In the genomic region with DNA sequence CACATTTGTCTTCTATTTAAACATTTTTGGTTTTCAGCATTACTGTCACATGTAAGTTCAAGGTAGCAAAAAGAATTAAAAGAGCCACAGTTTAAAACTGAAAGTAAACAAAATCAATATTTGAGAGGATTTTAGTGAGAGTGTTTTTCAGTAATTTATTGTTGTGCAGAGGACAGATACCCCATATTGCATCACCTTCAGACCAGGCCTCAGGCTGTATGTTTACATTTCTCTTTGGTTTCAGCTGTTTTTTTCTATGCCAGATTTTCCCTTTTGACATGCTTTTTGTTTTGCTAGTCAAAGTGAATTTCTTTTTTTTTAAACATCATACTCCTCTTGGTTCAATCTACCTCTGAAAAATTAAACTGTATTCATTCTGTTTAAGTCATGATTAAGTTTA, we compare ENCODE assay signal across 1 cellular context.
TF ChIP-seq lines count a peak whose summit lies in the region.

No MANE protein-coding gene starts in this region.

TF ChIP-seq in GM23338, 12 proteins besides CTCF, POLR2A, EP300 and RAD21 (continued from another document):
- TF ChIP-seq, protein P1, sequence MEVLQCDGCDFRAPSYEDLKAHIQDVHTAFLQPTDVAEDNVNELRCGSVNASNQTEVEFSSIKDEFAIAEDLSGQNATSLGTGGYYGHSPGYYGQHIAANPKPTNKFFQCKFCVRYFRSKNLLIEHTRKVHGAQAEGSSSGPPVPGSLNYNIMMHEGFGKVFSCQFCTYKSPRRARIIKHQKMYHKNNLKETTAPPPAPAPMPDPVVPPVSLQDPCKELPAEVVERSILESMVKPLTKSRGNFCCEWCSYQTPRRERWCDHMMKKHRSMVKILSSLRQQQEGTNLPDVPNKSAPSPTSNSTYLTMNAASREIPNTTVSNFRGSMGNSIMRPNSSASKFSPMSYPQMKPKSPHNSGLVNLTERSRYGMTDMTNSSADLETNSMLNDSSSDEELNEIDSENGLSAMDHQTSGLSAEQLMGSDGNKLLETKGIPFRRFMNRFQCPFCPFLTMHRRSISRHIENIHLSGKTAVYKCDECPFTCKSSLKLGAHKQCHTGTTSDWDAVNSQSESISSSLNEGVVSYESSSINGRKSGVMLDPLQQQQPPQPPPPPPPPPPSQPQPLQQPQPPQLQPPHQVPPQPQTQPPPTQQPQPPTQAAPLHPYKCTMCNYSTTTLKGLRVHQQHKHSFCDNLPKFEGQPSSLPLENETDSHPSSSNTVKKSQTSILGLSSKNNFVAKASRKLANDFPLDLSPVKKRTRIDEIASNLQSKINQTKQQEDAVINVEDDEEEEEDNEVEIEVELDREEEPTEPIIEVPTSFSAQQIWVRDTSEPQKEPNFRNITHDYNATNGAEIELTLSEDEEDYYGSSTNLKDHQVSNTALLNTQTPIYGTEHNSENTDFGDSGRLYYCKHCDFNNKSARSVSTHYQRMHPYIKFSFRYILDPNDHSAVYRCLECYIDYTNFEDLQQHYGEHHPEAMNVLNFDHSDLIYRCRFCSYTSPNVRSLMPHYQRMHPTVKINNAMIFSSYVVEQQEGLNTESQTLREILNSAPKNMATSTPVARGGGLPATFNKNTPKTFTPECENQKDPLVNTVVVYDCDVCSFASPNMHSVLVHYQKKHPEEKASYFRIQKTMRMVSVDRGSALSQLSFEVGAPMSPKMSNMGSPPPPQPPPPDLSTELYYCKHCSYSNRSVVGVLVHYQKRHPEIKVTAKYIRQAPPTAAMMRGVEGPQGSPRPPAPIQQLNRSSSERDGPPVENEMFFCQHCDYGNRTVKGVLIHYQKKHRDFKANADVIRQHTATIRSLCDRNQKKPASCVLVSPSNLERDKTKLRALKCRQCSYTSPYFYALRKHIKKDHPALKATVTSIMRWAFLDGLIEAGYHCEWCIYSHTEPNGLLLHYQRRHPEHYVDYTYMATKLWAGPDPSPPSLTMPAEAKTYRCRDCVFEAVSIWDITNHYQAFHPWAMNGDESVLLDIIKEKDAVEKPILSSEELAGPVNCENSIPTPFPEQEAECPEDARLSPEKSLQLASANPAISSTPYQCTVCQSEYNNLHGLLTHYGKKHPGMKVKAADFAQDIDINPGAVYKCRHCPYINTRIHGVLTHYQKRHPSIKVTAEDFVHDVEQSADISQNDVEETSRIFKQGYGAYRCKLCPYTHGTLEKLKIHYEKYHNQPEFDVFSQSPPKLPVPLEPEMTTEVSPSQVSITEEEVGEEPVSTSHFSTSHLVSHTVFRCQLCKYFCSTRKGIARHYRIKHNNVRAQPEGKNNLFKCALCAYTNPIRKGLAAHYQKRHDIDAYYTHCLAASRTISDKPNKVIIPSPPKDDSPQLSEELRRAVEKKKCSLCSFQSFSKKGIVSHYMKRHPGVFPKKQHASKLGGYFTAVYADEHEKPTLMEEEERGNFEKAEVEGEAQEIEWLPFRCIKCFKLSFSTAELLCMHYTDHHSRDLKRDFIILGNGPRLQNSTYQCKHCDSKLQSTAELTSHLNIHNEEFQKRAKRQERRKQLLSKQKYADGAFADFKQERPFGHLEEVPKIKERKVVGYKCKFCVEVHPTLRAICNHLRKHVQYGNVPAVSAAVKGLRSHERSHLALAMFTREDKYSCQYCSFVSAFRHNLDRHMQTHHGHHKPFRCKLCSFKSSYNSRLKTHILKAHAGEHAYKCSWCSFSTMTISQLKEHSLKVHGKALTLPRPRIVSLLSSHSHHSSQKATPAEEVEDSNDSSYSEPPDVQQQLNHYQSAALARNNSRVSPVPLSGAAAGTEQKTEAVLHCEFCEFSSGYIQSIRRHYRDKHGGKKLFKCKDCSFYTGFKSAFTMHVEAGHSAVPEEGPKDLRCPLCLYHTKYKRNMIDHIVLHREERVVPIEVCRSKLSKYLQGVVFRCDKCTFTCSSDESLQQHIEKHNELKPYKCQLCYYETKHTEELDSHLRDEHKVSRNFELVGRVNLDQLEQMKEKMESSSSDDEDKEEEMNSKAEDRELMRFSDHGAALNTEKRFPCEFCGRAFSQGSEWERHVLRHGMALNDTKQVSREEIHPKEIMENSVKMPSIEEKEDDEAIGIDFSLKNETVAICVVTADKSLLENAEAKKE (CRISPR knock-in tag; IDR thresholded peaks at IDR 0.05) = no peak
- TF ChIP-seq EZH2phosphoT487 (IDR thresholded peaks at IDR 0.05; ENCODE audit: unreplicated experiment) = no peak
- TF ChIP-seq, protein P2, sequence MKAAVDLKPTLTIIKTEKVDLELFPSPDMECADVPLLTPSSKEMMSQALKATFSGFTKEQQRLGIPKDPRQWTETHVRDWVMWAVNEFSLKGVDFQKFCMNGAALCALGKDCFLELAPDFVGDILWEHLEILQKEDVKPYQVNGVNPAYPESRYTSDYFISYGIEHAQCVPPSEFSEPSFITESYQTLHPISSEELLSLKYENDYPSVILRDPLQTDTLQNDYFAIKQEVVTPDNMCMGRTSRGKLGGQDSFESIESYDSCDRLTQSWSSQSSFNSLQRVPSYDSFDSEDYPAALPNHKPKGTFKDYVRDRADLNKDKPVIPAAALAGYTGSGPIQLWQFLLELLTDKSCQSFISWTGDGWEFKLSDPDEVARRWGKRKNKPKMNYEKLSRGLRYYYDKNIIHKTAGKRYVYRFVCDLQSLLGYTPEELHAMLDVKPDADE (IDR thresholded peaks at IDR 0.05) = no peak
- no peak for TF ChIP-seq ZNF114 (CRISPR knock-in tag; IDR thresholded peaks at IDR 0.05)
- no peak for TF ChIP-seq JUNB (IDR thresholded peaks at IDR 0.05; ENCODE audit: unreplicated experiment)
- TF ChIP-seq EZH2 (IDR thresholded peaks at IDR 0.05; ENCODE audit: low read depth, unreplicated experiment) = no peak
- no peak for TF ChIP-seq CREB1 (CRISPR knock-in tag; IDR thresholded peaks at IDR 0.05; ENCODE audit: low read depth)
- TF ChIP-seq, protein P3, sequence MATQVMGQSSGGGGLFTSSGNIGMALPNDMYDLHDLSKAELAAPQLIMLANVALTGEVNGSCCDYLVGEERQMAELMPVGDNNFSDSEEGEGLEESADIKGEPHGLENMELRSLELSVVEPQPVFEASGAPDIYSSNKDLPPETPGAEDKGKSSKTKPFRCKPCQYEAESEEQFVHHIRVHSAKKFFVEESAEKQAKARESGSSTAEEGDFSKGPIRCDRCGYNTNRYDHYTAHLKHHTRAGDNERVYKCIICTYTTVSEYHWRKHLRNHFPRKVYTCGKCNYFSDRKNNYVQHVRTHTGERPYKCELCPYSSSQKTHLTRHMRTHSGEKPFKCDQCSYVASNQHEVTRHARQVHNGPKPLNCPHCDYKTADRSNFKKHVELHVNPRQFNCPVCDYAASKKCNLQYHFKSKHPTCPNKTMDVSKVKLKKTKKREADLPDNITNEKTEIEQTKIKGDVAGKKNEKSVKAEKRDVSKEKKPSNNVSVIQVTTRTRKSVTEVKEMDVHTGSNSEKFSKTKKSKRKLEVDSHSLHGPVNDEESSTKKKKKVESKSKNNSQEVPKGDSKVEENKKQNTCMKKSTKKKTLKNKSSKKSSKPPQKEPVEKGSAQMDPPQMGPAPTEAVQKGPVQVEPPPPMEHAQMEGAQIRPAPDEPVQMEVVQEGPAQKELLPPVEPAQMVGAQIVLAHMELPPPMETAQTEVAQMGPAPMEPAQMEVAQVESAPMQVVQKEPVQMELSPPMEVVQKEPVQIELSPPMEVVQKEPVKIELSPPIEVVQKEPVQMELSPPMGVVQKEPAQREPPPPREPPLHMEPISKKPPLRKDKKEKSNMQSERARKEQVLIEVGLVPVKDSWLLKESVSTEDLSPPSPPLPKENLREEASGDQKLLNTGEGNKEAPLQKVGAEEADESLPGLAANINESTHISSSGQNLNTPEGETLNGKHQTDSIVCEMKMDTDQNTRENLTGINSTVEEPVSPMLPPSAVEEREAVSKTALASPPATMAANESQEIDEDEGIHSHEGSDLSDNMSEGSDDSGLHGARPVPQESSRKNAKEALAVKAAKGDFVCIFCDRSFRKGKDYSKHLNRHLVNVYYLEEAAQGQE (IDR thresholded peaks at IDR 0.05; ENCODE audit: unreplicated experiment) = no peak
TF ChIP-seq in GM23338: peak in this region for 0.
